1 cellular context compared by ENCODE assay signal in genomic region chr3:60954049-60954448, GRCh38.
TF ChIP-seq lines count a peak whose summit lies in the region.

No MANE protein-coding gene starts in this region.

TF ChIP-seq in HEK293, 187 proteins besides CTCF, POLR2A, EP300 and RAD21 (continued from another document):
- TF ChIP-seq ZNF639 (tag by site-specific recombination; IDR thresholded peaks at IDR 0.05) (peak; percentile 49; the same call in 1 of the 2 replicates), GLI2 (tag by site-specific recombination; IDR thresholded peaks at IDR 0.05; ENCODE audit: borderline replicate concordance, low read depth) (0 out of 2 replicates have a peak, but pooled peaks have one; percentile 25), SCRT1 (tag by site-specific recombination; IDR thresholded peaks at IDR 0.05; ENCODE audit: borderline replicate concordance) (no peak), ZNF121 (tag by site-specific recombination; IDR thresholded peaks at IDR 0.05) (no peak), ZNF830 (tag by site-specific recombination; IDR thresholded peaks at IDR 0.05; ENCODE audit: low read depth) (no peak), ZNF843 (tag by site-specific recombination; IDR thresholded peaks at IDR 0.05) (peak; percentile 78; the same call in 1 of the 2 replicates), ZNF302 (tag by site-specific recombination; IDR thresholded peaks at IDR 0.05; ENCODE audit: low read depth) (no peak), ZEB2 (tag by site-specific recombination; IDR thresholded peaks at IDR 0.05) (peak; percentile 89), FEZF1 (tag by site-specific recombination; IDR thresholded peaks at IDR 0.05) (peak; percentile 58), ZNF394 (tag by site-specific recombination; IDR thresholded peaks at IDR 0.05; ENCODE audit: borderline replicate concordance) (peak; percentile 90), ZBTB7A (tag by site-specific recombination; IDR thresholded peaks at IDR 0.05; ENCODE audit: low read depth) (no peak), OSR2 (tag by site-specific recombination; IDR thresholded peaks at IDR 0.05) (peak; percentile 73; the same call in 1 of the 2 replicates), ZFP3 (tag by site-specific recombination; IDR thresholded peaks at IDR 0.05; ENCODE audit: low read depth) (no peak), ZNF585B (tag by site-specific recombination; IDR thresholded peaks at IDR 0.05) (no peak), ZNF211 (tag by site-specific recombination; IDR thresholded peaks at IDR 0.05; ENCODE audit: low read depth) (peak; percentile 48; the same call in 1 of the 2 replicates)
- TF ChIP-seq, protein P1, sequence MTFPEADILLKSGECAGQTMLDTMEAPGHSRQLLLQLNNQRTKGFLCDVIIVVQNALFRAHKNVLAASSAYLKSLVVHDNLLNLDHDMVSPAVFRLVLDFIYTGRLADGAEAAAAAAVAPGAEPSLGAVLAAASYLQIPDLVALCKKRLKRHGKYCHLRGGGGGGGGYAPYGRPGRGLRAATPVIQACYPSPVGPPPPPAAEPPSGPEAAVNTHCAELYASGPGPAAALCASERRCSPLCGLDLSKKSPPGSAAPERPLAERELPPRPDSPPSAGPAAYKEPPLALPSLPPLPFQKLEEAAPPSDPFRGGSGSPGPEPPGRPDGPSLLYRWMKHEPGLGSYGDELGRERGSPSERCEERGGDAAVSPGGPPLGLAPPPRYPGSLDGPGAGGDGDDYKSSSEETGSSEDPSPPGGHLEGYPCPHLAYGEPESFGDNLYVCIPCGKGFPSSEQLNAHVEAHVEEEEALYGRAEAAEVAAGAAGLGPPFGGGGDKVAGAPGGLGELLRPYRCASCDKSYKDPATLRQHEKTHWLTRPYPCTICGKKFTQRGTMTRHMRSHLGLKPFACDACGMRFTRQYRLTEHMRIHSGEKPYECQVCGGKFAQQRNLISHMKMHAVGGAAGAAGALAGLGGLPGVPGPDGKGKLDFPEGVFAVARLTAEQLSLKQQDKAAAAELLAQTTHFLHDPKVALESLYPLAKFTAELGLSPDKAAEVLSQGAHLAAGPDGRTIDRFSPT (tag by site-specific recombination; IDR thresholded peaks at IDR 0.05): peak; percentile 67; the same call in 1 of the 2 replicates
- TF ChIP-seq, protein P2, sequence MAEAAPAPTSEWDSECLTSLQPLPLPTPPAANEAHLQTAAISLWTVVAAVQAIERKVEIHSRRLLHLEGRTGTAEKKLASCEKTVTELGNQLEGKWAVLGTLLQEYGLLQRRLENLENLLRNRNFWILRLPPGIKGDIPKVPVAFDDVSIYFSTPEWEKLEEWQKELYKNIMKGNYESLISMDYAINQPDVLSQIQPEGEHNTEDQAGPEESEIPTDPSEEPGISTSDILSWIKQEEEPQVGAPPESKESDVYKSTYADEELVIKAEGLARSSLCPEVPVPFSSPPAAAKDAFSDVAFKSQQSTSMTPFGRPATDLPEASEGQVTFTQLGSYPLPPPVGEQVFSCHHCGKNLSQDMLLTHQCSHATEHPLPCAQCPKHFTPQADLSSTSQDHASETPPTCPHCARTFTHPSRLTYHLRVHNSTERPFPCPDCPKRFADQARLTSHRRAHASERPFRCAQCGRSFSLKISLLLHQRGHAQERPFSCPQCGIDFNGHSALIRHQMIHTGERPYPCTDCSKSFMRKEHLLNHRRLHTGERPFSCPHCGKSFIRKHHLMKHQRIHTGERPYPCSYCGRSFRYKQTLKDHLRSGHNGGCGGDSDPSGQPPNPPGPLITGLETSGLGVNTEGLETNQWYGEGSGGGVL (tag by site-specific recombination; IDR thresholded peaks at IDR 0.05): 0 out of 2 replicates have a peak, but pooled peaks have one; percentile 10
- TF ChIP-seq, protein P3, sequence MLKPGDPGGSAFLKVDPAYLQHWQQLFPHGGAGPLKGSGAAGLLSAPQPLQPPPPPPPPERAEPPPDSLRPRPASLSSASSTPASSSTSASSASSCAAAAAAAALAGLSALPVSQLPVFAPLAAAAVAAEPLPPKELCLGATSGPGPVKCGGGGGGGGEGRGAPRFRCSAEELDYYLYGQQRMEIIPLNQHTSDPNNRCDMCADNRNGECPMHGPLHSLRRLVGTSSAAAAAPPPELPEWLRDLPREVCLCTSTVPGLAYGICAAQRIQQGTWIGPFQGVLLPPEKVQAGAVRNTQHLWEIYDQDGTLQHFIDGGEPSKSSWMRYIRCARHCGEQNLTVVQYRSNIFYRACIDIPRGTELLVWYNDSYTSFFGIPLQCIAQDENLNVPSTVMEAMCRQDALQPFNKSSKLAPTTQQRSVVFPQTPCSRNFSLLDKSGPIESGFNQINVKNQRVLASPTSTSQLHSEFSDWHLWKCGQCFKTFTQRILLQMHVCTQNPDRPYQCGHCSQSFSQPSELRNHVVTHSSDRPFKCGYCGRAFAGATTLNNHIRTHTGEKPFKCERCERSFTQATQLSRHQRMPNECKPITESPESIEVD (tag by site-specific recombination; IDR thresholded peaks at IDR 0.05): peak; percentile 76
- TF ChIP-seq, protein P4, sequence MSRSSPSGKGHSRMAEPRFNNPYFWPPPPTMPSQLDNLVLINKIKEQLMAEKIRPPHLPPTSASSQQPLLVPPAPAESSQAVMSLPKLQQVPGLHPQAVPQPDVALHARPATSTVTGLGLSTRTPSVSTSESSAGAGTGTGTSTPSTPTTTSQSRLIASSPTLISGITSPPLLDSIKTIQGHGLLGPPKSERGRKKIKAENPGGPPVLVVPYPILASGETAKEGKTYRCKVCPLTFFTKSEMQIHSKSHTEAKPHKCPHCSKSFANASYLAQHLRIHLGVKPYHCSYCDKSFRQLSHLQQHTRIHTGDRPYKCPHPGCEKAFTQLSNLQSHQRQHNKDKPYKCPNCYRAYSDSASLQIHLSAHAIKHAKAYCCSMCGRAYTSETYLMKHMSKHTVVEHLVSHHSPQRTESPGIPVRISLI (tag by site-specific recombination; IDR thresholded peaks at IDR 0.05): 0 out of 2 replicates have a peak, but pooled peaks have one; percentile 42
